Comparison of ENCODE assay signal across 1 cellular context in genomic region chrX:137051978-137052640, GRCh38.
TF ChIP-seq lines count a peak whose summit lies in the region.

No MANE protein-coding gene starts in this region.

TF ChIP-seq in HepG2, 621 proteins besides CTCF, POLR2A, EP300 and RAD21 (continued from another document):
- TF ChIP-seq FUBP1 (CRISPR knock-in tag; IDR thresholded peaks at IDR 0.05; ENCODE audit: borderline replicate concordance) = no peak
- TF ChIP-seq YY1 (IDR thresholded peaks at IDR 0.05; ENCODE audit: insufficient read depth, insufficient replicate concordance, low read depth, low read length) = no peak
- no peak for TF ChIP-seq MAZ (IDR thresholded peaks at IDR 0.05; ENCODE audit: borderline replicate concordance, low read depth, low read length)
- 0 out of 2 replicates have a peak, but pooled peaks have one; percentile 27 for TF ChIP-seq MAZ (CRISPR knock-in tag; IDR thresholded peaks at IDR 0.05; ENCODE audit: low read depth)
- TF ChIP-seq, protein P1, sequence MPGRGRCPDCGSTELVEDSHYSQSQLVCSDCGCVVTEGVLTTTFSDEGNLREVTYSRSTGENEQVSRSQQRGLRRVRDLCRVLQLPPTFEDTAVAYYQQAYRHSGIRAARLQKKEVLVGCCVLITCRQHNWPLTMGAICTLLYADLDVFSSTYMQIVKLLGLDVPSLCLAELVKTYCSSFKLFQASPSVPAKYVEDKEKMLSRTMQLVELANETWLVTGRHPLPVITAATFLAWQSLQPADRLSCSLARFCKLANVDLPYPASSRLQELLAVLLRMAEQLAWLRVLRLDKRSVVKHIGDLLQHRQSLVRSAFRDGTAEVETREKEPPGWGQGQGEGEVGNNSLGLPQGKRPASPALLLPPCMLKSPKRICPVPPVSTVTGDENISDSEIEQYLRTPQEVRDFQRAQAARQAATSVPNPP (CRISPR knock-in tag; IDR thresholded peaks at IDR 0.05) = no peak
- no peak for TF ChIP-seq STAT5B (CRISPR knock-in tag; IDR thresholded peaks at IDR 0.05)
- no peak for TF ChIP-seq SRSF4 (IDR thresholded peaks at IDR 0.05; ENCODE audit: low read depth, low read length, poor library complexity, severe bottlenecking)
- no peak for TF ChIP-seq MED1 (CRISPR knock-in tag; IDR thresholded peaks at IDR 0.05)
- no peak for TF ChIP-seq ZNF768 (CRISPR knock-in tag; IDR thresholded peaks at IDR 0.05)
- peak; percentile 69 for TF ChIP-seq STAG1 (CRISPR knock-in tag; IDR thresholded peaks at IDR 0.05)
- TF ChIP-seq EEA1 (CRISPR knock-in tag; IDR thresholded peaks at IDR 0.05; ENCODE audit: borderline replicate concordance) = no peak
- TF ChIP-seq ZBTB38 (CRISPR knock-in tag; IDR thresholded peaks at IDR 0.05) = no peak
- no peak for TF ChIP-seq ZNF563 (CRISPR knock-in tag; IDR thresholded peaks at IDR 0.05)
- TF ChIP-seq, protein P2, sequence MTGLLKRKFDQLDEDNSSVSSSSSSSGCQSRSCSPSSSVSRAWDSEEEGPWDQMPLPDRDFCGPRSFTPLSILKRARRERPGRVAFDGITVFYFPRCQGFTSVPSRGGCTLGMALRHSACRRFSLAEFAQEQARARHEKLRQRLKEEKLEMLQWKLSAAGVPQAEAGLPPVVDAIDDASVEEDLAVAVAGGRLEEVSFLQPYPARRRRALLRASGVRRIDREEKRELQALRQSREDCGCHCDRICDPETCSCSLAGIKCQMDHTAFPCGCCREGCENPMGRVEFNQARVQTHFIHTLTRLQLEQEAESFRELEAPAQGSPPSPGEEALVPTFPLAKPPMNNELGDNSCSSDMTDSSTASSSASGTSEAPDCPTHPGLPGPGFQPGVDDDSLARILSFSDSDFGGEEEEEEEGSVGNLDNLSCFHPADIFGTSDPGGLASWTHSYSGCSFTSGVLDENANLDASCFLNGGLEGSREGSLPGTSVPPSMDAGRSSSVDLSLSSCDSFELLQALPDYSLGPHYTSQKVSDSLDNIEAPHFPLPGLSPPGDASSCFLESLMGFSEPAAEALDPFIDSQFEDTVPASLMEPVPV (CRISPR knock-in tag; IDR thresholded peaks at IDR 0.05) = no peak
- TF ChIP-seq PATZ1 (CRISPR knock-in tag; IDR thresholded peaks at IDR 0.05) = 0 out of 2 replicates have a peak, but pooled peaks have one; percentile 25
- TF ChIP-seq JUN (CRISPR knock-in tag; IDR thresholded peaks at IDR 0.05) = no peak
- no peak for TF ChIP-seq TERF1 (CRISPR knock-in tag; IDR thresholded peaks at IDR 0.05)
- TF ChIP-seq GTF2F1 (IDR thresholded peaks at IDR 0.05; ENCODE audit: low read length) = no peak
- TF ChIP-seq ZBTB3 (CRISPR knock-in tag; IDR thresholded peaks at IDR 0.05; ENCODE audit: borderline replicate concordance, low read depth) = no peak
TF ChIP-seq in HepG2: peak in this region for 5.
